ENCODE assay signal across 25 cellular contexts in genomic region chr2:25598332-25598731, GRCh38.
"Had no signal": no experiment of that assay in that cellular context is flagged by ENCODE, and none has a peak within 500 bp of the region (broad histone marks: within the 10 kb centered on the region; RNA-seq: fewer than 3 reads in every experiment).

No MANE protein-coding gene starts in this region.

- H3K4me3 Mint-ChIP-seq: activated CD4-positive, alpha-beta T cell treated with anti-CD3 and anti-CD28 coated beads, Interleukin-2, amount 10 ng/mL, durations not matched to agents 24 days and 14 days; activated CD8-positive, alpha-beta memory T cell treated with anti-CD3 and anti-CD28 coated beads, Interleukin-2, amount 10 ng/mL, durations not matched to agents 7 days and 5 days; activated CD8-positive, alpha-beta T cell treated with anti-CD3 and anti-CD28 coated beads for 36 hours; activated naive CD8-positive, alpha-beta T cell treated with anti-CD3 and anti-CD28 coated beads for 36 hours; effector memory CD8-positive, alpha-beta T cell; nephron progenitor cell; stimulated activated naive CD8-positive, alpha-beta T cell treated with anti-CD3 and anti-CD28 coated beads, Interleukin-15, Interleukin-2, amounts not matched to agents 100 ng/mL and 50 ng/mL, for 24 hours had no signal

- H3K4me3 ChIP-seq: cardiac muscle cell, esophagus muscularis mucosa, hepatocyte, lower lobe of right lung, mucosa of descending colon, pancreas, psoas muscle, right atrium auricular region, tibial nerve had no signal

- H3K4me1 ChIP-seq: esophagus muscularis mucosa, lower lobe of right lung, pancreas, psoas muscle, right atrium auricular region, tibial nerve had no signal

- ATAC-seq: activated CD8-positive, alpha-beta memory T cell treated with anti-CD3 and anti-CD28 coated beads, Interleukin-2, amount 10 ng/mL, durations not matched to agents 7 days and 5 days; effector memory CD8-positive, alpha-beta T cell; left cardiac atrium; lower lobe of right lung; mucosa of descending colon; psoas muscle; SK-N-SH treated with all-trans-retinoic acid at 6 μM for 48 hours had no signal

- H3K36me3 ChIP-seq: cardiac muscle cell, esophagus muscularis mucosa, lower lobe of right lung, pancreas, right atrium auricular region had no signal

- H3K79me2 ChIP-seq: hepatocyte had no signal

- H3K4me2 ChIP-seq: hepatocyte had no signal

- H3K9me3 Mint-ChIP-seq: activated CD4-positive, alpha-beta T cell treated with anti-CD3 and anti-CD28 coated beads, Interleukin-2, amount 10 ng/mL, durations not matched to agents 24 days and 14 days; activated CD8-positive, alpha-beta T cell treated with anti-CD3 and anti-CD28 coated beads for 36 hours; activated naive CD8-positive, alpha-beta T cell treated with anti-CD3 and anti-CD28 coated beads for 36 hours; activated T-helper 2 cell treated with anti-CD3 and anti-CD28 coated beads, Interferon-gamma antibody, Interleukin-2, Interleukin-4, amounts not matched to agents 10 μg/mL and 5 μg/mL and 100 μg/mL, durations not matched to agents 14 hours and 24 hours and 36 hours; effector memory CD8-positive, alpha-beta T cell; nephron progenitor cell; stimulated activated naive CD8-positive, alpha-beta T cell treated with anti-CD3 and anti-CD28 coated beads, Interleukin-15, Interleukin-2, amounts not matched to agents 100 ng/mL and 50 ng/mL, for 24 hours had no signal

- DNase-seq: activated CD4-positive, CD25-positive, alpha-beta regulatory T cell; activated CD8-positive, alpha-beta memory T cell treated with anti-CD3 and anti-CD28 coated beads, Interleukin-2, amount 10 ng/mL, durations not matched to agents 7 days and 5 days; activated CD8-positive, alpha-beta T cell treated with anti-CD3 and anti-CD28 coated beads for 36 hours; activated naive CD4-positive, alpha-beta T cell treated with Interleukin-2 at 50 U/mL for 16 hours; activated naive CD8-positive, alpha-beta T cell treated with anti-CD3 and anti-CD28 coated beads for 36 hours; activated T-cell treated with anti-CD3 and anti-CD28 coated beads for 4 hours; amniotic stem cell; effector memory CD8-positive, alpha-beta T cell; glutamatergic neuron; left cardiac atrium; lower lobe of right lung; mucosa of descending colon; nephron progenitor cell; pancreas; psoas muscle; stimulated activated CD4-positive, alpha-beta T cell treated with anti-CD3 and anti-CD28 coated beads, Interleukin-4, amount 100 ng/mL, for 24 hours had no signal

- H3K27me3 Mint-ChIP-seq: activated CD4-positive, alpha-beta T cell treated with anti-CD3 and anti-CD28 coated beads, Interleukin-2, amount 10 ng/mL, durations not matched to agents 24 days and 14 days; activated CD8-positive, alpha-beta memory T cell treated with anti-CD3 and anti-CD28 coated beads, Interleukin-2, amount 10 ng/mL, durations not matched to agents 7 days and 5 days; activated CD8-positive, alpha-beta T cell treated with anti-CD3 and anti-CD28 coated beads for 36 hours; activated naive CD8-positive, alpha-beta T cell treated with anti-CD3 and anti-CD28 coated beads for 36 hours; effector memory CD8-positive, alpha-beta T cell; stimulated activated naive CD8-positive, alpha-beta T cell treated with anti-CD3 and anti-CD28 coated beads, Interleukin-15, Interleukin-2, amounts not matched to agents 100 ng/mL and 50 ng/mL, for 24 hours had no signal

- H2AFZ ChIP-seq: hepatocyte had no signal

- H3K27ac Mint-ChIP-seq: activated CD8-positive, alpha-beta memory T cell treated with anti-CD3 and anti-CD28 coated beads, Interleukin-2, amount 10 ng/mL, durations not matched to agents 7 days and 5 days; activated CD8-positive, alpha-beta T cell treated with anti-CD3 and anti-CD28 coated beads for 36 hours; activated naive CD8-positive, alpha-beta T cell treated with anti-CD3 and anti-CD28 coated beads for 36 hours; activated T-helper 2 cell treated with anti-CD3 and anti-CD28 coated beads, Interferon-gamma antibody, Interleukin-2, Interleukin-4, amounts not matched to agents 10 μg/mL and 5 μg/mL and 100 μg/mL, durations not matched to agents 14 hours and 24 hours and 36 hours; effector memory CD8-positive, alpha-beta T cell; stimulated activated naive CD8-positive, alpha-beta T cell treated with anti-CD3 and anti-CD28 coated beads, Interleukin-15, Interleukin-2, amounts not matched to agents 100 ng/mL and 50 ng/mL, for 24 hours had no signal

- FAIRE-seq: pancreas had no signal

- H3K27ac ChIP-seq: cardiac muscle cell, esophagus muscularis mucosa, hepatocyte, lower lobe of right lung, pancreas, psoas muscle, right atrium auricular region, tibial nerve had no signal

- H3K27me3 ChIP-seq: cardiac muscle cell, esophagus muscularis mucosa, hepatocyte, pancreas, right atrium auricular region, tibial nerve had no signal

- H3K9me3 ChIP-seq: esophagus muscularis mucosa, lower lobe of right lung, mucosa of descending colon, pancreas, psoas muscle, right atrium auricular region, tibial nerve had no signal

- H3K4me1 Mint-ChIP-seq: nephron progenitor cell had no signal
